ENCODE assay signal across 19 cellular contexts in the genomic region with DNA sequence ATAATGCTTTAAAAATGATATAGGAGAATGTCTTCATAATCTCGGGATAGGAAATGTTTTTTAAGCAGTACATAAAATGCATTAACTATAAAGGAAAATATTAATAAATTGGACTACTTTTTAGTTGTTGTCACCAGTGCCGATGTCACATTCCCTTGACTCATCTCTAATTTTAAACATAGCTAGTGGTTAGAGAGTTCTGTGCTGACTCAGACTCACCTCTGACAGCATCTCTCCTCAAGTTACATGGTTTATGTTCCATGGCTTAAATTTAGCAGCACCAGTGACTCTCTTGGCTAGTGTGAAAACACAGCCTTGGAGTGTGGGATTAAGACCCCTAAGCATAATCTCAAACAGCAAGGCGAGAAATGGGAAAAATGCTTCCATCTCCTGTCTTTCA.
DNase-seq lines count a peak whose midpoint lies in the region; ATAC-seq, FAIRE-seq and TF ChIP-seq lines count a peak whose summit lies in the region.
"Had no signal": no experiment of that assay in that cellular context is flagged by ENCODE, and none has a peak within 500 bp of the region (broad histone marks: within the 10 kb centered on the region; RNA-seq: fewer than 3 reads in every experiment).

No MANE protein-coding gene starts in this region.

- H3K4me3 ChIP-seq in astrocyte of the cerebellum (ENCODE audit: low read depth, low read length): no peak overlapping the region
- no peak overlapping the region for H3K4me3 ChIP-seq in right atrium auricular region
- H3K4me3 ChIP-seq: breast epithelium had no signal

- H3K9me3 ChIP-seq in right atrium auricular region: no peaks in the 10 kb centered on the region
- H3K9me3 ChIP-seq: breast epithelium had no signal

- FAIRE-seq in H54 (lab: Jason Lieb, UNC): no peak
- FAIRE-seq: GM19239 had no signal

- no peaks in the 10 kb centered on the region for H3K36me3 ChIP-seq in right atrium auricular region
- H3K36me3 ChIP-seq: breast epithelium had no signal

- TF ChIP-seq CTCF in astrocyte of the cerebellum (IDR thresholded peaks at IDR 0.05; ENCODE audit: low read depth, low read length, missing control alignments) (no peak), right atrium auricular region (IDR thresholded peaks at IDR 0.05) (no peak)

- peak overlapping the region; percentile 71 to 77 for H3K27ac ChIP-seq in right atrium auricular region
- H3K27ac ChIP-seq: breast epithelium, epithelial cell of prostate, parathyroid adenoma had no signal

- no peak for ATAC-seq in GM21825 (IDR thresholded peaks at IDR 0.05; ENCODE audit: unreplicated experiment)
- no peak for ATAC-seq in GM18517 (IDR thresholded peaks at IDR 0.05; ENCODE audit: unreplicated experiment)
- no peak for ATAC-seq in GM21619 (IDR thresholded peaks at IDR 0.05; ENCODE audit: unreplicated experiment)
- ATAC-seq: stimulated activated effector memory CD8-positive, alpha-beta T cell treated with anti-CD3 and anti-CD28 coated beads, Interleukin-12 subunit alpha, Interleukin-12 subunit beta, amount 100 ng/mL, for 72 hours had no signal

- DNase-seq in A172 (ENCODE audit: low spot score): peak; percentile 57
- DNase-seq in H54 (ENCODE audit: insufficient read length, low spot score): peak; percentile 0
- peak; percentile 43 for DNase-seq in astrocyte of the cerebellum (ENCODE audit: low read depth)
- DNase-seq in right atrium auricular region (ENCODE audit: low spot score): no peak
- no peak for DNase-seq in OCI-M2 (lab: John Stamatoyannopoulos, UW; ENCODE audit: unreplicated experiment)
- DNase-seq: activated CD4-positive, alpha-beta T cell treated with anti-CD3 and anti-CD28 coated beads, Interleukin-2, amount 50 U/mL, for 48 hours; DMS153; NCI-H1048; RPMI8226; stimulated activated CD4-positive, alpha-beta T cell treated with anti-CD3 and anti-CD28 coated beads, Interleukin-2, amount 100 ng/mL, for 48 hours; T-helper 9 cell had no signal

- peaks cover 0 to 4% of the 10 kb centered on the region in 2 donors for H3K4me1 ChIP-seq in right atrium auricular region
- H3K4me1 ChIP-seq: breast epithelium, parathyroid adenoma had no signal

- in situ Hi-C loops in astrocyte of the cerebellum (cut with HindIII; ENCODE audit: low sequenced_read_pairs): no loop called here

- no peaks in the 10 kb centered on the region for H3K27me3 ChIP-seq in right atrium auricular region
- H3K27me3 ChIP-seq: breast epithelium had no signal

- no peak for TF ChIP-seq POLR2A in H54 (IDR thresholded peaks at IDR 0.05; ENCODE audit: low read depth, low read length)

Comparison
In these comparisons a context has a peak if more than half of its experiments do, and no peak if none do; other contexts are left out.
1. DNase-seq: peak in A172 (single experiment), H54 (single experiment) and astrocyte of the cerebellum (single experiment); none in right atrium auricular region (single experiment) and OCI-M2 (single experiment).